35 cellular contexts compared by ENCODE assay signal in genomic region chr4:188146618-188147017, GRCh38. TPM values are rescaled to one million over a fixed set of nuclear protein-coding genes. Genes with fewer than 3 reads are reported as not detected.
"Had no signal": no experiment of that assay in that cellular context is flagged by ENCODE, and none has a peak within 500 bp of the region (broad histone marks: within the 10 kb centered on the region; RNA-seq: fewer than 3 reads in every experiment).

No MANE protein-coding gene starts in this region.

- H3K36me3 ChIP-seq: adrenal gland, colonic mucosa, esophagus squamous epithelium, gastroesophageal sphincter had no signal

- H3K9me3 Mint-ChIP-seq: activated CD4-positive, alpha-beta T cell treated with anti-CD3 and anti-CD28 coated beads, Interleukin-2, amount 10 ng/mL, durations not matched to agents 24 days and 14 days; activated naive CD4-positive, alpha-beta T cell treated with anti-CD3 and anti-CD28 coated beads for 36 hours; activated naive CD4-positive, alpha-beta T cell treated with anti-CD3 and anti-CD28 coated beads, Interleukin-2, amount 50 U/mL, for 24 hours had no signal

- H3K27ac ChIP-seq: adrenal gland, body of pancreas, colonic mucosa, epithelial cell of prostate, esophagus squamous epithelium, gastroesophageal sphincter had no signal

- H3K4me1 ChIP-seq: adrenal gland, body of pancreas, colonic mucosa, esophagus squamous epithelium, gastroesophageal sphincter had no signal

- H3K27ac Mint-ChIP-seq: activated CD4-positive, alpha-beta memory T cell treated with anti-CD3 and anti-CD28 coated beads for 36 hours; activated CD4-positive, alpha-beta T cell treated with anti-CD3 and anti-CD28 coated beads for 36 hours; activated CD4-positive, alpha-beta T cell treated with anti-CD3 and anti-CD28 coated beads, Interleukin-2, amount 10 ng/mL, durations not matched to agents 24 days and 14 days; activated CD8-positive, alpha-beta memory T cell treated with anti-CD3 and anti-CD28 coated beads, Interleukin-2, amount 10 ng/mL, durations not matched to agents 7 days and 5 days; activated CD8-positive, alpha-beta T cell treated with anti-CD3 and anti-CD28 coated beads, Interleukin-2, amount 10 ng/mL, durations not matched to agents 7 days and 5 days; activated naive CD4-positive, alpha-beta T cell treated with anti-CD3 and anti-CD28 coated beads for 36 hours; activated naive CD4-positive, alpha-beta T cell treated with anti-CD3 and anti-CD28 coated beads, Interleukin-2, amount 50 U/mL, for 24 hours; activated naive CD8-positive, alpha-beta T cell treated with anti-CD3 and anti-CD28 coated beads for 36 hours; activated naive CD8-positive, alpha-beta T cell treated with anti-CD3 and anti-CD28 coated beads, Interleukin-2, amount 50 U/mL, for 24 hours; activated T-helper 1 cell treated with anti-CD3 and anti-CD28 coated beads, Interleukin-12 subunit alpha, Interleukin-12 subunit beta, Interleukin-2, Interleukin-4 antibody, amounts not matched to agents 30 ng/mL and 10 ng/mL and 1 ng/mL, durations not matched to agents 14 hours and 24 hours and 36 hours; activated T-helper 2 cell treated with anti-CD3 and anti-CD28 coated beads, Interferon-gamma antibody, Interleukin-2, Interleukin-4, amounts not matched to agents 10 μg/mL and 5 μg/mL and 100 μg/mL, durations not matched to agents 14 hours and 24 hours and 36 hours had no signal

- DNase-seq: activated CD4-positive, alpha-beta memory T cell treated with anti-CD3 and anti-CD28 coated beads for 36 hours; activated CD4-positive, alpha-beta T cell treated with anti-CD3 and anti-CD28 coated beads for 36 hours; activated CD4-positive, alpha-beta T cell treated with anti-CD3 and anti-CD28 coated beads, Interleukin-2, amount 10 ng/mL, durations not matched to agents 24 days and 14 days; activated CD4-positive, CD25-positive, alpha-beta regulatory T cell; activated CD4-positive, CD25-positive, alpha-beta regulatory T cell treated with anti-CD3 and anti-CD28 coated beads, Interleukin-2, amount 50 U/mL, for 72 hours; activated CD8-positive, alpha-beta memory T cell treated with anti-CD3 and anti-CD28 coated beads, Interleukin-2, amount 10 ng/mL, durations not matched to agents 7 days and 5 days; activated CD8-positive, alpha-beta memory T cell treated with anti-CD3 and anti-CD28 coated beads, Interleukin-2, amount 50 U/mL, for 4 hours; activated CD8-positive, alpha-beta T cell treated with anti-CD3 and anti-CD28 coated beads, Interleukin-2, amount 10 ng/mL, durations not matched to agents 7 days and 5 days; activated effector memory CD4-positive, alpha-beta T cell treated with anti-CD3 and anti-CD28 coated beads, Interleukin-2, amount 50 U/mL, for 16 hours; activated naive CD4-positive, alpha-beta T cell treated with anti-CD3 and anti-CD28 coated beads for 36 hours; activated naive CD8-positive, alpha-beta T cell treated with anti-CD3 and anti-CD28 coated beads for 36 hours; activated naive CD8-positive, alpha-beta T cell treated with anti-CD3 and anti-CD28 coated beads, Interleukin-2, amount 50 U/mL, for 24 hours; activated T-cell treated with anti-CD3 and anti-CD28 coated beads, Interleukin-2, amount 50 U/mL, for 1 hour; activated T-cell treated with anti-CD3 and anti-CD28 coated beads, Interleukin-2, amount 50 U/mL, for 48 hours; adrenal gland; amygdala; aorta; body of pancreas; caudate nucleus; colonic mucosa; effector CD8-positive, alpha-beta T cell; esophagus squamous epithelium; foreskin melanocyte; T-helper 2 cell had no signal

- H3K27me3 Mint-ChIP-seq: activated CD4-positive, alpha-beta memory T cell treated with anti-CD3 and anti-CD28 coated beads for 36 hours; activated CD4-positive, alpha-beta T cell treated with anti-CD3 and anti-CD28 coated beads for 36 hours; activated CD4-positive, alpha-beta T cell treated with anti-CD3 and anti-CD28 coated beads, Interleukin-2, amount 10 ng/mL, durations not matched to agents 24 days and 14 days; activated CD8-positive, alpha-beta memory T cell treated with anti-CD3 and anti-CD28 coated beads, Interleukin-2, amount 10 ng/mL, durations not matched to agents 7 days and 5 days; activated naive CD8-positive, alpha-beta T cell treated with anti-CD3 and anti-CD28 coated beads for 36 hours; activated naive CD8-positive, alpha-beta T cell treated with anti-CD3 and anti-CD28 coated beads, Interleukin-2, amount 50 U/mL, for 24 hours had no signal

- H3K4me3 ChIP-seq: adrenal gland, body of pancreas, colonic mucosa, esophagus squamous epithelium, gastroesophageal sphincter had no signal

- H3K4me1 Mint-ChIP-seq: activated CD4-positive, alpha-beta T cell treated with anti-CD3 and anti-CD28 coated beads for 36 hours; activated CD4-positive, alpha-beta T cell treated with anti-CD3 and anti-CD28 coated beads, Interleukin-2, amount 10 ng/mL, durations not matched to agents 24 days and 14 days; activated CD8-positive, alpha-beta memory T cell treated with anti-CD3 and anti-CD28 coated beads, Interleukin-2, amount 10 ng/mL, durations not matched to agents 7 days and 5 days; activated naive CD4-positive, alpha-beta T cell treated with anti-CD3 and anti-CD28 coated beads, Interleukin-2, amount 50 U/mL, for 24 hours; activated naive CD8-positive, alpha-beta T cell treated with anti-CD3 and anti-CD28 coated beads for 36 hours; activated naive CD8-positive, alpha-beta T cell treated with anti-CD3 and anti-CD28 coated beads, Interleukin-2, amount 50 U/mL, for 24 hours had no signal

- H3K4me3 Mint-ChIP-seq: activated CD4-positive, alpha-beta memory T cell treated with anti-CD3 and anti-CD28 coated beads for 36 hours; activated CD4-positive, alpha-beta T cell treated with anti-CD3 and anti-CD28 coated beads for 36 hours; activated CD4-positive, alpha-beta T cell treated with anti-CD3 and anti-CD28 coated beads, Interleukin-2, amount 10 ng/mL, durations not matched to agents 24 days and 14 days; activated CD8-positive, alpha-beta memory T cell treated with anti-CD3 and anti-CD28 coated beads, Interleukin-2, amount 10 ng/mL, durations not matched to agents 7 days and 5 days; activated CD8-positive, alpha-beta T cell treated with anti-CD3 and anti-CD28 coated beads, Interleukin-2, amount 10 ng/mL, durations not matched to agents 7 days and 5 days; activated naive CD4-positive, alpha-beta T cell treated with anti-CD3 and anti-CD28 coated beads for 36 hours; activated naive CD4-positive, alpha-beta T cell treated with anti-CD3 and anti-CD28 coated beads, Interleukin-2, amount 50 U/mL, for 24 hours; activated naive CD8-positive, alpha-beta T cell treated with anti-CD3 and anti-CD28 coated beads for 36 hours; activated naive CD8-positive, alpha-beta T cell treated with anti-CD3 and anti-CD28 coated beads, Interleukin-2, amount 50 U/mL, for 24 hours; activated T-helper 1 cell treated with anti-CD3 and anti-CD28 coated beads, Interleukin-12 subunit alpha, Interleukin-12 subunit beta, Interleukin-2, Interleukin-4 antibody, amounts not matched to agents 30 ng/mL and 10 ng/mL and 1 ng/mL, durations not matched to agents 14 hours and 24 hours and 36 hours had no signal

- H3K36me3 Mint-ChIP-seq: activated CD4-positive, alpha-beta memory T cell treated with anti-CD3 and anti-CD28 coated beads for 36 hours; activated CD8-positive, alpha-beta memory T cell treated with anti-CD3 and anti-CD28 coated beads, Interleukin-2, amount 10 ng/mL, durations not matched to agents 7 days and 5 days; activated naive CD4-positive, alpha-beta T cell treated with anti-CD3 and anti-CD28 coated beads, Interleukin-2, amount 50 U/mL, for 24 hours; activated naive CD8-positive, alpha-beta T cell treated with anti-CD3 and anti-CD28 coated beads for 36 hours had no signal

- H3K27me3 ChIP-seq: adrenal gland, body of pancreas, colonic mucosa, esophagus squamous epithelium, gastroesophageal sphincter had no signal

RNA-seq across cellular contexts. Expression of gene TRIML1, which starts 7.4 kb away (rescaled TPM):
- total RNA-seq: activated CD4-positive, alpha-beta memory T cell treated with anti-CD3 and anti-CD28 coated beads for 36 hours; activated CD4-positive, alpha-beta T cell treated with anti-CD3 and anti-CD28 coated beads for 36 hours; activated CD4-positive, alpha-beta T cell treated with anti-CD3 and anti-CD28 coated beads, Interleukin-2, amount 10 ng/mL, durations not matched to agents 24 days and 14 days; activated CD8-positive, alpha-beta memory T cell treated with anti-CD3 and anti-CD28 coated beads for 36 hours; activated CD8-positive, alpha-beta memory T cell treated with anti-CD3 and anti-CD28 coated beads, Interleukin-2, amount 10 ng/mL, durations not matched to agents 7 days and 5 days; activated CD8-positive, alpha-beta T cell treated with anti-CD3 and anti-CD28 coated beads, Interleukin-2, amount 10 ng/mL, durations not matched to agents 7 days and 5 days; activated naive CD4-positive, alpha-beta T cell treated with anti-CD3 and anti-CD28 coated beads for 36 hours; activated naive CD8-positive, alpha-beta T cell treated with anti-CD3 and anti-CD28 coated beads for 36 hours; activated T-helper 1 cell treated with anti-CD3 and anti-CD28 coated beads, Interleukin-12 subunit alpha, Interleukin-12 subunit beta, Interleukin-2, Interleukin-4 antibody, amounts not matched to agents 30 ng/mL and 10 ng/mL and 1 ng/mL, durations not matched to agents 14 hours and 24 hours and 36 hours; activated T-helper 2 cell treated with anti-CD3 and anti-CD28 coated beads, Interferon-gamma antibody, Interleukin-2, Interleukin-4, amounts not matched to agents 10 μg/mL and 5 μg/mL and 100 μg/mL, durations not matched to agents 14 hours and 24 hours and 36 hours; adrenal gland; aorta; body of pancreas; colonic mucosa; endothelial cell of umbilical vein; esophagus squamous epithelium; fibroblast of lung; fibroblast of villous mesenchyme; gastroesophageal sphincter; T-helper 1 cell treated with Interleukin-12 subunit alpha and Interleukin-12 subunit beta and Interleukin-4 antibody, amounts not matched to agents 30 ng/mL and 1 ng/mL, for 36 hours had no signal
- polyA plus RNA-seq: adrenal gland, aorta, endothelial cell of umbilical vein, esophagus, fibroblast of lung had no signal

RNA-seq across cellular contexts. Expression of gene TRIML2, which starts 37.2 kb away (rescaled TPM):
- total RNA-seq: activated CD4-positive, alpha-beta memory T cell treated with anti-CD3 and anti-CD28 coated beads for 36 hours; activated CD4-positive, alpha-beta T cell treated with anti-CD3 and anti-CD28 coated beads for 36 hours; activated CD4-positive, alpha-beta T cell treated with anti-CD3 and anti-CD28 coated beads, Interleukin-2, amount 10 ng/mL, durations not matched to agents 24 days and 14 days; activated CD8-positive, alpha-beta memory T cell treated with anti-CD3 and anti-CD28 coated beads for 36 hours; activated CD8-positive, alpha-beta memory T cell treated with anti-CD3 and anti-CD28 coated beads, Interleukin-2, amount 10 ng/mL, durations not matched to agents 7 days and 5 days; activated CD8-positive, alpha-beta T cell treated with anti-CD3 and anti-CD28 coated beads, Interleukin-2, amount 10 ng/mL, durations not matched to agents 7 days and 5 days; activated naive CD4-positive, alpha-beta T cell treated with anti-CD3 and anti-CD28 coated beads for 36 hours; activated naive CD8-positive, alpha-beta T cell treated with anti-CD3 and anti-CD28 coated beads for 36 hours; activated T-helper 1 cell treated with anti-CD3 and anti-CD28 coated beads, Interleukin-12 subunit alpha, Interleukin-12 subunit beta, Interleukin-2, Interleukin-4 antibody, amounts not matched to agents 30 ng/mL and 10 ng/mL and 1 ng/mL, durations not matched to agents 14 hours and 24 hours and 36 hours; activated T-helper 2 cell treated with anti-CD3 and anti-CD28 coated beads, Interferon-gamma antibody, Interleukin-2, Interleukin-4, amounts not matched to agents 10 μg/mL and 5 μg/mL and 100 μg/mL, durations not matched to agents 14 hours and 24 hours and 36 hours; aorta; body of pancreas; endothelial cell of umbilical vein; esophagus squamous epithelium; fibroblast of villous mesenchyme; T-helper 1 cell treated with Interleukin-12 subunit alpha and Interleukin-12 subunit beta and Interleukin-4 antibody, amounts not matched to agents 30 ng/mL and 1 ng/mL, for 36 hours had no signal
- polyA plus RNA-seq: aorta, esophagus, fibroblast of lung had no signal
